Comparison of ENCODE assay signal across 15 cellular contexts in genomic region chr3:171267089-171267488, GRCh38.
A peak's percentile ranks its signal among the peaks of the same experiment; 100 is the strongest.
DNase-seq lines count a peak whose midpoint lies in the region; ATAC-seq and FAIRE-seq lines count a peak whose summit lies in the region.
"Had no signal": no experiment of that assay in that cellular context is flagged by ENCODE, and none has a peak within 500 bp of the region (broad histone marks: within the 10 kb centered on the region; RNA-seq: fewer than 3 reads in every experiment).

No MANE protein-coding gene starts in this region.

- H3K9ac ChIP-seq in GM23248, result no peak overlapping the region

- peak overlapping the region in 5 of 8 donors; percentile 47 to 72 (median 61) for H3K27ac Mint-ChIP-seq in CD8-positive, alpha-beta memory T cell
- H3K27ac Mint-ChIP-seq in activated CD8-positive, alpha-beta T cell treated with anti-CD3 and anti-CD28 coated beads, Interleukin-2, amount 10 ng/mL, durations not matched to agents 7 days and 5 days, result peak overlapping the region; percentile 78
- H3K27ac Mint-ChIP-seq in naive thymus-derived CD4-positive, alpha-beta T cell, result peak overlapping the region; percentile 74 to 92 (median 87)
- H3K27ac Mint-ChIP-seq: IgD-negative memory B cell had no signal

- no peaks in the 10 kb centered on the region for H3K9me3 Mint-ChIP-seq in CD8-positive, alpha-beta memory T cell
- no peaks in the 10 kb centered on the region for H3K9me3 Mint-ChIP-seq in activated CD8-positive, alpha-beta T cell treated with anti-CD3 and anti-CD28 coated beads, Interleukin-2, amount 10 ng/mL, durations not matched to agents 7 days and 5 days (ENCODE audit: insufficient read depth)
- H3K9me3 Mint-ChIP-seq in naive thymus-derived CD4-positive, alpha-beta T cell, result peaks cover 0 to 6% (median 0%) of the 10 kb centered on the region in 11 donors
- H3K9me3 Mint-ChIP-seq: CD14-positive monocyte, IgD-negative memory B cell had no signal

- no peak overlapping the region for H2AFZ ChIP-seq in GM23248

- CTCF ChIA-PET in CD8-positive, alpha-beta memory T cell (lab: Charles Lee), result no interaction called here
- CTCF ChIA-PET in activated CD8-positive, alpha-beta T cell treated with anti-CD3 and anti-CD28 coated beads, Interleukin-2, amount 10 ng/mL, durations not matched to agents 7 days and 5 days (lab: Charles Lee), result interaction anchor here (0.6 to 1.7 kb wide), 5 partner anchors 12 to 1495 kb away, joined by 3 to 5 read pairs (median 4); no protein-coding TSS in a partner anchor
- CTCF ChIA-PET in naive thymus-derived CD4-positive, alpha-beta T cell (lab: Charles Lee), result interaction anchor here (0.5 kb wide), 1 partner anchor 22 kb away, joined by 5 read pairs; no protein-coding TSS in a partner anchor

- no peaks in the 10 kb centered on the region for H3K36me3 ChIP-seq in CD8-positive, alpha-beta memory T cell (ENCODE audit: insufficient read depth, low read length)
- H3K36me3 ChIP-seq in naive thymus-derived CD4-positive, alpha-beta T cell (ENCODE audit: control insufficient read depth in 2 of 3, insufficient read depth in 3 of 3, low read length in 3 of 3), result no peaks in the 10 kb centered on the region
- H3K36me3 ChIP-seq in GM23248 (ENCODE audit: low read depth), result no peaks in the 10 kb centered on the region
- H3K36me3 ChIP-seq: tibial nerve had no signal

- H3K9me2 ChIP-seq in GM23248 (ENCODE audit: insufficient read depth), result no peaks in the 10 kb centered on the region

- POLR2A ChIA-PET in CD8-positive, alpha-beta memory T cell (lab: Charles Lee), result no interaction called here
- POLR2A ChIA-PET in activated CD8-positive, alpha-beta T cell treated with anti-CD3 and anti-CD28 coated beads, Interleukin-2, amount 10 ng/mL, durations not matched to agents 7 days and 5 days (lab: Charles Lee), result interaction anchor here (1.2 kb wide), 1 partner anchor 9 kb away, joined by 3 read pairs; no protein-coding TSS in a partner anchor
- POLR2A ChIA-PET in naive thymus-derived CD4-positive, alpha-beta T cell (lab: Charles Lee), result interaction anchor here (0.6 to 9.9 kb wide), 3 partner anchors 11 to 44 kb away, joined by 3 to 99 read pairs (median 3); no protein-coding TSS in a partner anchor

- peak; percentile 58 for FAIRE-seq in GM18507 (lab: Jason Lieb, UNC)
- FAIRE-seq: kidney had no signal

- H3F3A ChIP-seq in GM23248 (ENCODE audit: insufficient read depth), result no peaks in the 10 kb centered on the region

- H3K4me3 ChIP-seq in CD8-positive, alpha-beta memory T cell (ENCODE audit: low read length), result no peak overlapping the region
- H3K4me3 ChIP-seq in naive thymus-derived CD4-positive, alpha-beta T cell (ENCODE audit: low read length), result no peak overlapping the region
- no peak overlapping the region for H3K4me3 ChIP-seq in GM23248
- H3K4me3 ChIP-seq: tibial nerve had no signal

- no peak overlapping the region for H3K27ac ChIP-seq in CD8-positive, alpha-beta memory T cell (ENCODE audit: low read depth, low read length)
- peak overlapping the region; percentile 37 for H3K27ac ChIP-seq in naive thymus-derived CD4-positive, alpha-beta T cell (ENCODE audit: low read depth, low read length)
- no peak overlapping the region for H3K27ac ChIP-seq in GM23248
- H3K27ac ChIP-seq: tibial nerve had no signal

- WGBS in GM23248 (ENCODE audit: low coverage in 1 of 2, low lambda C conversion rate in 2 of 2, missing lambda C conversion rate in 2 of 2), 2 experiments, result 24 to 42% methylated on average over 1 of the region's 1 CpG

- peak overlapping the region in 4 of 7 donors; percentile 30 to 65 (median 42) for H3K4me3 Mint-ChIP-seq in CD8-positive, alpha-beta memory T cell
- no peak overlapping the region for H3K4me3 Mint-ChIP-seq in activated CD8-positive, alpha-beta T cell treated with anti-CD3 and anti-CD28 coated beads, Interleukin-2, amount 10 ng/mL, durations not matched to agents 7 days and 5 days
- peak overlapping the region; percentile 12 to 76 (median 62) for H3K4me3 Mint-ChIP-seq in naive thymus-derived CD4-positive, alpha-beta T cell
- H3K4me3 Mint-ChIP-seq: CD14-positive monocyte had no signal

- no peaks in the 10 kb centered on the region for H4K20me1 ChIP-seq in GM23248 (ENCODE audit: insufficient read depth)

- in situ Hi-C loops in GM23248 (cut with MboI), result no loop called here

- no peak overlapping the region for H3K4me2 ChIP-seq in GM23248 (ENCODE audit: unreplicated experiment)

- no peak for DNase-seq in CD8-positive, alpha-beta memory T cell
- DNase-seq in GM18507 (ENCODE audit: extremely low spot score, insufficient read length, low read depth) (no peak), COLO668 (lab: John Stamatoyannopoulos, UW; ENCODE audit: unreplicated experiment) (no peak), GM23248 (no peak)
- DNase-seq in activated CD8-positive, alpha-beta T cell treated with anti-CD3 and anti-CD28 coated beads, Interleukin-2, amount 10 ng/mL, durations not matched to agents 7 days and 5 days, result no peak
- DNase-seq in naive thymus-derived CD4-positive, alpha-beta T cell, result no peak
- DNase-seq: amygdala; effector CD4-positive, alpha-beta T cell; kidney; NCI-H1436 had no signal

- H3K36me3 Mint-ChIP-seq in CD8-positive, alpha-beta memory T cell, result peaks cover 0 to 1% (median 0%) of the 10 kb centered on the region in 3 donors
- H3K36me3 Mint-ChIP-seq in activated CD8-positive, alpha-beta T cell treated with anti-CD3 and anti-CD28 coated beads, Interleukin-2, amount 10 ng/mL, durations not matched to agents 7 days and 5 days (ENCODE audit: low read depth), result peaks cover 3% of the 10 kb centered on the region
- peaks cover 0 to 15% (median 3%) of the 10 kb centered on the region in 5 donors for H3K36me3 Mint-ChIP-seq in naive thymus-derived CD4-positive, alpha-beta T cell
- H3K36me3 Mint-ChIP-seq: CD14-positive monocyte, IgD-negative memory B cell had no signal

- H3K27me3 Mint-ChIP-seq in CD8-positive, alpha-beta memory T cell, result peaks cover 0 to 1% of the 10 kb centered on the region in 2 donors
- H3K27me3 Mint-ChIP-seq in activated CD8-positive, alpha-beta T cell treated with anti-CD3 and anti-CD28 coated beads, Interleukin-2, amount 10 ng/mL, durations not matched to agents 7 days and 5 days (ENCODE audit: low read depth), result no peaks in the 10 kb centered on the region
- no peaks in the 10 kb centered on the region for H3K27me3 Mint-ChIP-seq in naive thymus-derived CD4-positive, alpha-beta T cell
- H3K27me3 Mint-ChIP-seq: IgD-negative memory B cell had no signal

- intact Hi-C loops in naive thymus-derived CD4-positive, alpha-beta T cell (cut with micrococcal nuclease), result loop anchor here (1.0 to 5.0 kb wide), 3 partner anchors 12 to 75 kb away; no protein-coding TSS in a partner anchor

- peaks cover 70 to 87% (median 84%) of the 10 kb centered on the region in 3 donors for H3K4me1 Mint-ChIP-seq in CD8-positive, alpha-beta memory T cell
- H3K4me1 Mint-ChIP-seq in activated CD8-positive, alpha-beta T cell treated with anti-CD3 and anti-CD28 coated beads, Interleukin-2, amount 10 ng/mL, durations not matched to agents 7 days and 5 days (ENCODE audit: low read depth), result peaks cover 66% of the 10 kb centered on the region
- H3K4me1 Mint-ChIP-seq in naive thymus-derived CD4-positive, alpha-beta T cell, result peaks cover 50 to 94% (median 84%) of the 10 kb centered on the region in 7 donors

- peak; percentile 57 for ATAC-seq in activated CD8-positive, alpha-beta T cell treated with anti-CD3 and anti-CD28 coated beads, Interleukin-2, amount 10 ng/mL, durations not matched to agents 7 days and 5 days
- peak; percentile 23 for ATAC-seq in naive thymus-derived CD4-positive, alpha-beta T cell
- ATAC-seq in GM21390 (IDR thresholded peaks at IDR 0.05; ENCODE audit: unreplicated experiment), result no peak
- ATAC-seq in GM21423 (IDR thresholded peaks at IDR 0.05; ENCODE audit: unreplicated experiment), result no peak

- no peaks in the 10 kb centered on the region for H3K9me3 ChIP-seq in CD8-positive, alpha-beta memory T cell (ENCODE audit: low read length)
- no peaks in the 10 kb centered on the region for H3K9me3 ChIP-seq in naive thymus-derived CD4-positive, alpha-beta T cell (ENCODE audit: control insufficient read depth in 2 of 3, low read length in 3 of 3)
- no peaks in the 10 kb centered on the region for H3K9me3 ChIP-seq in GM23248 (ENCODE audit: low read depth)

- H3K27me3 ChIP-seq in CD8-positive, alpha-beta memory T cell (ENCODE audit: insufficient read depth, low read length, poor library complexity, severe bottlenecking), result no peaks in the 10 kb centered on the region
- H3K27me3 ChIP-seq in naive thymus-derived CD4-positive, alpha-beta T cell (ENCODE audit: control insufficient read depth in 2 of 2, insufficient read depth in 2 of 2, low read length in 2 of 2), result no peaks in the 10 kb centered on the region
- no peaks in the 10 kb centered on the region for H3K27me3 ChIP-seq in GM23248 (replicated peaks; ENCODE audit: insufficient read depth)
- H3K27me3 ChIP-seq: tibial nerve had no signal

- peaks cover 58% of the 10 kb centered on the region for H3K4me1 ChIP-seq in CD8-positive, alpha-beta memory T cell (ENCODE audit: insufficient read depth, low read length)
- peaks cover 34 to 42% of the 10 kb centered on the region in 2 donors for H3K4me1 ChIP-seq in naive thymus-derived CD4-positive, alpha-beta T cell (ENCODE audit: control insufficient read depth in 2 of 2, insufficient read depth in 2 of 2, low read length in 2 of 2)
- H3K4me1 ChIP-seq in GM23248 (ENCODE audit: insufficient read depth), result peaks cover 9% of the 10 kb centered on the region

- no peaks in the 10 kb centered on the region for H3K79me2 ChIP-seq in GM23248 (ENCODE audit: insufficient read depth)

Comparison
In these comparisons a context has a peak if more than half of its experiments do, and no peak if none do; other contexts are left out.
1. ATAC-seq: peak in activated CD8-positive, alpha-beta T cell treated with anti-CD3 and anti-CD28 coated beads, Interleukin-2, amount 10 ng/mL, durations not matched to agents 7 days and 5 days (single experiment) and naive thymus-derived CD4-positive, alpha-beta T cell (single experiment); none in GM21390 (single experiment) and GM21423 (single experiment).
2. Peak in every context shown above with its lines, with median percentiles within 50 percentile points of each other: H3K27ac Mint-ChIP-seq.